In genomic region chr2:9306910-9307309, GRCh38 we compare ENCODE assay signal across 1 cellular context.
TF ChIP-seq lines count a peak whose summit lies in the region.

No MANE protein-coding gene starts in this region.

TF ChIP-seq in WTC11, 78 proteins besides CTCF, POLR2A, EP300 and RAD21 (continued from another document):
- TF ChIP-seq NR3C1 (CRISPR knock-in tag; conservative IDR thresholded peaks at IDR 0.05; ENCODE audit: low read depth) (no peak), ZBTB21 (CRISPR knock-in tag; IDR thresholded peaks at IDR 0.05; ENCODE audit: borderline replicate concordance) (no peak), CBFB (CRISPR knock-in tag; IDR thresholded peaks at IDR 0.05; ENCODE audit: low read depth) (no peak), ZNF219 (CRISPR knock-in tag; IDR thresholded peaks at IDR 0.05; ENCODE audit: borderline replicate concordance) (no peak)
